Comparison of ENCODE assay signal across 19 cellular contexts in the genomic region with DNA sequence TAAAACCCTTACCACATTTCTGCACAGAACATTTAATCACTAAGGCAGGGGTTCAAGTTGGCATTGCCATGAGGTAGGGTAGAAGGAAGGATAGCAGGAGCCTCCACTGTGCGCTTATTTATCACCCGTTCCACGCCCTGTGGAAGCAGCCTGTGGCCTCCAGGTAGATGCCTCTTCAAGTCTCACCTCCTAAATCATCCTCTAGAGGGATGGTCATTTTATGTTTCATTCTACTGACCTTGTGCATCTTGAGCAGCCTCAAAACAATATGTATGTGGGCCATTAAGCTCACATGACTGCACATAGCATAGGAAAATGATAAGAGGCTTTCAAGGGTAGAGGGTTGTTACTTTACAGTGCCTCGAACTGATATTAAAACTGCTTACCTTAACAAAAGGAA.
DNase-seq lines count a peak whose midpoint lies in the region; ATAC-seq and TF ChIP-seq lines count a peak whose summit lies in the region.
"Had no signal": no experiment of that assay in that cellular context is flagged by ENCODE, and none has a peak within 500 bp of the region (broad histone marks: within the 10 kb centered on the region; RNA-seq: fewer than 3 reads in every experiment).

No MANE protein-coding gene starts in this region.

- no peak overlapping the region for H3K4me3 Mint-ChIP-seq in progenitor cell of endocrine pancreas (ENCODE audit: low read depth)

- H3K4me3 ChIP-seq in HCT116 (replicated peaks in 1 of 2; ENCODE audit: low read depth in 1 of 2, low read length in 2 of 2) (no peak overlapping the region), WERI-Rb-1 (ENCODE audit: low read depth, low read length) (no peak overlapping the region), epithelial cell of proximal tubule (ENCODE audit: low read depth, low read length) (no peak overlapping the region)
- H3K4me3 ChIP-seq: GM12878, GM23248, K562 had no signal

- H3K27me3 Mint-ChIP-seq in progenitor cell of endocrine pancreas, result no peaks in the 10 kb centered on the region

- peaks cover 1% of the 10 kb centered on the region for H3K4me1 Mint-ChIP-seq in progenitor cell of endocrine pancreas (ENCODE audit: low read depth)

- H3K27ac ChIP-seq in HCT116 (ENCODE audit: low read depth, low read length) (no peak overlapping the region), WERI-Rb-1 (no peak overlapping the region)
- H3K27ac ChIP-seq: C4-2B, GM23248 had no signal

- H3K9ac ChIP-seq in HCT116 (ENCODE audit: low read length), result no peak overlapping the region
- H3K9ac ChIP-seq: GM23248 had no signal

- CTCF ChIA-PET in HCT116 (lab: Charles Lee), result interaction anchor here (0.9 kb wide), 1 partner anchor 704 kb away, joined by 3 read pairs; no protein-coding TSS in a partner anchor

- no peak for TF ChIP-seq RAD21 in HCT116 (IDR thresholded peaks at IDR 0.05; ENCODE audit: low read depth)

- no peak for TF ChIP-seq POLR2A in HCT116 (IDR thresholded peaks at IDR 0.05; ENCODE audit: borderline replicate concordance, extremely low read depth, insufficient read depth, insufficient read length)

- H3K36me3 Mint-ChIP-seq in progenitor cell of endocrine pancreas (ENCODE audit: insufficient read depth), result no peaks in the 10 kb centered on the region

- H3K9me2 ChIP-seq in HCT116 (ENCODE audit: insufficient read depth), result no peaks in the 10 kb centered on the region

- RAD21 ChIA-PET in HCT116 (lab: Charles Lee; ENCODE audit: low non-redundant PET in 1 of 2, low total read pairs in 2 of 2, uncharacterized antibody in 2 of 2, unreplicated experiment in 2 of 2), result no interaction called here

- no peak overlapping the region for H2AFZ ChIP-seq in HCT116 (ENCODE audit: low read depth, low read length, poor library complexity, severe bottlenecking)
- H2AFZ ChIP-seq: GM23248 had no signal

- H3K4me1 ChIP-seq in HCT116 (ENCODE audit: control insufficient read depth in 1 of 2, insufficient read depth in 2 of 2, low read length in 2 of 2), result no peaks in the 10 kb centered on the region

- H3K4me2 ChIP-seq in HCT116 (ENCODE audit: low read length), result no peak overlapping the region

- H3K79me2 ChIP-seq in HCT116 (ENCODE audit: insufficient read depth, low read length), result no peaks in the 10 kb centered on the region

- H3K36me3 ChIP-seq in HCT116 (ENCODE audit: control insufficient read depth in 1 of 2, insufficient read depth in 2 of 2, low read length in 2 of 2), result no peaks in the 10 kb centered on the region
- no peaks in the 10 kb centered on the region for H3K36me3 ChIP-seq in WERI-Rb-1

- BruUV-seq in HCT116 (replicated peaks; lab: Mats Ljungman, UMichigan), result no TSS peak

- intact Hi-C loops in HCT116 (cut with micrococcal nuclease), result no loop called here
- intact Hi-C loops in left colon (cut with DNase I, micrococcal nuclease), result no loop called here

- ATAC-seq in HCT116, result peak; percentile 86
- ATAC-seq in HG02763 (IDR thresholded peaks at IDR 0.05; ENCODE audit: unreplicated experiment), result no peak
- ATAC-seq in left colon, result no peak
- ATAC-seq: GM12878, K562, PC-3 had no signal

- DNase-seq in HCT116 (ENCODE audit: low read depth, low spot score) (peak; percentile 7), WERI-Rb-1 (no peak), epithelial cell of proximal tubule (ENCODE audit: low read depth) (no peak), progenitor cell of endocrine pancreas (ENCODE audit: low spot score, unreplicated experiment) (no peak), left colon (no peak), NK-92 (lab: John Stamatoyannopoulos, UW; ENCODE audit: unreplicated experiment) (no peak)
- DNase-seq: ACHN, DMS 273 treated with DMSO at 0.1 percent for 48 hours, EL, GM23248, HCEC 1CT, NCI-H1694 treated with DMSO at 0.1 percent for 48 hours, PC-3, RPMI8226, SIG-M5 had no signal

- no peak overlapping the region for H3K27ac Mint-ChIP-seq in progenitor cell of endocrine pancreas

- H3K9me3 ChIP-seq in HCT116 (ENCODE audit: control insufficient read depth in 1 of 2, insufficient read depth in 1 of 2, low read depth in 1 of 2, low read length in 2 of 2) (no peaks in the 10 kb centered on the region), WERI-Rb-1 (ENCODE audit: severe bottlenecking) (no peaks in the 10 kb centered on the region)

- TF ChIP-seq CTCF in HCT116 (IDR thresholded peaks at IDR 0.05 in 2 of 3, conservative IDR thresholded peaks at IDR 0.05 in 1 of 3; ENCODE audit: borderline replicate concordance in 1 of 3, insufficient read depth in 1 of 3, low read depth in 2 of 3, low read length in 2 of 3) (peak in 2 of 3 experiments; percentile 45; a peak in 4 of 6 replicates), WERI-Rb-1 (IDR thresholded peaks at IDR 0.05; ENCODE audit: low read depth, low read length) (0 out of 2 replicates have a peak, but pooled peaks have one; percentile 5), epithelial cell of proximal tubule (conservative IDR thresholded peaks at IDR 0.05; ENCODE audit: low read depth, low read length) (peak; percentile 47), progenitor cell of endocrine pancreas (IDR thresholded peaks at IDR 0.05; ENCODE audit: unreplicated experiment) (peak; percentile 36)

- H4K20me1 ChIP-seq in HCT116 (ENCODE audit: insufficient read depth), result no peaks in the 10 kb centered on the region

- POLR2A ChIA-PET in HCT116 (lab: Charles Lee), result no interaction called here

- H3K9me3 Mint-ChIP-seq in progenitor cell of endocrine pancreas (ENCODE audit: low read depth), result no peaks in the 10 kb centered on the region

- H3K27me3 ChIP-seq in HCT116 (ENCODE audit: insufficient read depth, low read length) (no peaks in the 10 kb centered on the region), WERI-Rb-1 (ENCODE audit: insufficient read depth, low read depth, severe bottlenecking) (no peaks in the 10 kb centered on the region)

TF ChIP-seq in HCT116, 20 proteins besides CTCF, POLR2A, EP300 and RAD21:
- TF ChIP-seq JUND (IDR thresholded peaks at IDR 0.05), result no peak
- TF ChIP-seq CEBPB (IDR thresholded peaks at IDR 0.05; ENCODE audit: low read depth), result no peak
- no peak for TF ChIP-seq FOSL1 (IDR thresholded peaks at IDR 0.05; ENCODE audit: low read depth)
- no peak for TF ChIP-seq EZH2 (IDR thresholded peaks at IDR 0.05)
- no peak for TF ChIP-seq REST (IDR thresholded peaks at IDR 0.05; ENCODE audit: low read depth)
